ENCODE assay signal across 1 cellular context in genomic region chr4:150255610-150256580, GRCh38.
TF ChIP-seq lines count a peak whose summit lies in the region.

No MANE protein-coding gene starts in this region.

TF ChIP-seq in GM23338, 12 proteins besides CTCF, POLR2A, EP300 and RAD21 (continued from another document):
- TF ChIP-seq REST (IDR thresholded peaks at IDR 0.05; ENCODE audit: unreplicated experiment) (no peak), STAT1 (IDR thresholded peaks at IDR 0.05; ENCODE audit: unreplicated experiment) (no peak), CREB1 (CRISPR knock-in tag; IDR thresholded peaks at IDR 0.05; ENCODE audit: low read depth) (no peak), ZNF462 (CRISPR knock-in tag; IDR thresholded peaks at IDR 0.05) (no peak), EZH2phosphoT487 (IDR thresholded peaks at IDR 0.05; ENCODE audit: unreplicated experiment) (no peak)
TF ChIP-seq in GM23338: peak in this region for 0.
